ENCODE assay signal across 24 cellular contexts in the genomic region with DNA sequence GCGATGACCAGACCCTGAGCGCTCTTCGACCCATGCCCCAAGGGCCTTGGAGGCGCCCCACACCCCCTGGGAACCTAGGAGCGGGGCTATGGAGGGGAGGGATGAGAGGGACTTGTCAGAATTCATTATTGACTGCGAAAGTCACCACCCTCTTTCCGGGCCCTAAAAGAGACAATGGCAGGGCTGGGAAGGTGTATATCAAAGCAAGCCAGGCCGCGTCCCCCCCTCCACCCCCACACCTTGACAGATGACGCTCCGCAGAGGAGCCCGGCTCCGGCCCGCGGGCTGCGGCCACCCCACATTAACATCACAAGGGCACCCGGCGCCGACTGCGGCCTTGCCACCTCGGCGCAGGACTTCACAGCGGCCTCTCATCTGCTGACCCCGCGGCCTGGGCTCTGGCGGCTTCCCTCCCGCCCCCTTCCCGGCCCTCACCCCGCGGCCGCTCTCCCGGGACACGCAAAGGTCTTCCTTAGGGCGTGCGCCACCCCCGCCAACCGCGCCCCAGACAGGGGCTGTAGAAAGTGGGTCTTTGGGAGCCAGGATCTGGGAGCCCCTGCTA. TPM values are rescaled to one million over a fixed set of nuclear protein-coding genes. Genes with fewer than 3 reads are reported as not detected.
DNase-seq lines count a peak whose midpoint lies in the region; ATAC-seq, FAIRE-seq and TF ChIP-seq lines count a peak whose summit lies in the region.
"Had no signal": no experiment of that assay in that cellular context is flagged by ENCODE, and none has a peak within 500 bp of the region (broad histone marks: within the 10 kb centered on the region; RNA-seq: fewer than 3 reads in every experiment).

No MANE protein-coding gene starts in this region.

- no peaks in the 10 kb centered on the region for H3K79me2 ChIP-seq in HepG2 (ENCODE audit: insufficient read depth, low read length)
- no peaks in the 10 kb centered on the region for H3K79me2 ChIP-seq in neural cell (replicated peaks; ENCODE audit: insufficient read depth, low read length)

- H3K27ac ChIP-seq in HepG2 (ENCODE audit: extremely low read length, insufficient read depth, low read length) (no peak overlapping the region), right lobe of liver (no peak overlapping the region), neural cell (ENCODE audit: low read length) (no peak overlapping the region)
- H3K27ac ChIP-seq: A549, epithelial cell of prostate, gastroesophageal sphincter, tibial artery had no signal

- 67% methylated on average over 23 of the region's 38 CpGs for WGBS in HepG2 (ENCODE audit: low lambda C conversion rate)
- 2% methylated on average over 9 of the region's 38 CpGs for WGBS in right lobe of liver (ENCODE audit: insufficient coverage, low coverage, low lambda C conversion rate, missing lambda C conversion rate)

- H3K9me2 ChIP-seq in neural cell (ENCODE audit: insufficient read depth, low read length): no peaks in the 10 kb centered on the region

- TF ChIP-seq POLR2A in HepG2 (IDR thresholded peaks at IDR 0.05; ENCODE audit: insufficient read depth in 1 of 2, low read depth in 2 of 2, low read length in 2 of 2) (no peak), right lobe of liver (IDR thresholded peaks at IDR 0.05) (no peak)

- no peak for FAIRE-seq in HepG2 (lab: Jason Lieb, UNC)
- FAIRE-seq: A549 had no signal

- ATAC-seq in HepG2: no peak
- no peak for ATAC-seq in right lobe of liver
- ATAC-seq in HG02588 (IDR thresholded peaks at IDR 0.05; ENCODE audit: unreplicated experiment): no peak
- ATAC-seq: A549, gastroesophageal sphincter had no signal

- intact Hi-C loops in HepG2 (cut with micrococcal nuclease; ENCODE audit: unreplicated experiment) (no loop called here), right lobe of liver (cut with DNase I) (loop anchor here in 1 of 2 donors (10.0 kb wide), 2 partner anchors 142 to 602 kb away; no protein-coding TSS in a partner anchor)

- CTCF ChIA-PET in HepG2 (lab: Yijun Ruan, JAX; ENCODE audit: low intra/inter-chr PET ratio, low total read pairs): no interaction called here

- peaks cover 22% of the 10 kb centered on the region for H3K9me3 Mint-ChIP-seq in glutamatergic neuron (ENCODE audit: unreplicated experiment)
- H3K9me3 Mint-ChIP-seq: T-helper 2 cell treated with Interferon-gamma antibody and Interleukin-4, amounts not matched to agents 5 μg/mL and 100 μg/mL, for 36 hours had no signal

- no peaks in the 10 kb centered on the region for H3K36me3 ChIP-seq in HepG2 (replicated peaks in 1 of 2; ENCODE audit: control insufficient read depth in 1 of 2, insufficient read depth in 2 of 2, low read length in 2 of 2)
- H3K36me3 ChIP-seq in right lobe of liver: no peaks in the 10 kb centered on the region
- no peaks in the 10 kb centered on the region for H3K36me3 ChIP-seq in neural cell (ENCODE audit: insufficient read depth, low read length)
- H3K36me3 ChIP-seq: gastroesophageal sphincter, tibial artery had no signal

- H3K4me1 Mint-ChIP-seq in glutamatergic neuron (ENCODE audit: low read depth, unreplicated experiment): peaks cover 10% of the 10 kb centered on the region

- H3K4me1 ChIP-seq in HepG2 (ENCODE audit: insufficient read depth, low read length) (peaks cover 43% of the 10 kb centered on the region), right lobe of liver (peaks cover 0 to 11% (median 0%) of the 10 kb centered on the region in 4 donors)

- H3K27ac Mint-ChIP-seq in glutamatergic neuron (ENCODE audit: unreplicated experiment): no peak overlapping the region
- H3K27ac Mint-ChIP-seq: CD4-positive, alpha-beta memory T cell had no signal

- 0 out of 2 replicates have a peak overlapping the region, but pooled peaks have one; percentile 3 for H3K4me2 ChIP-seq in HepG2 (ENCODE audit: low read depth, low read length)
- H3K4me2 ChIP-seq in neural cell (ENCODE audit: low read length): no peak overlapping the region

- POLR2A ChIA-PET in HepG2 (lab: Yijun Ruan, JAX): no interaction called here

- no peaks in the 10 kb centered on the region for H3K9me3 ChIP-seq in HepG2 (ENCODE audit: low read length)
- no peaks in the 10 kb centered on the region for H3K9me3 ChIP-seq in right lobe of liver
- no peaks in the 10 kb centered on the region for H3K9me3 ChIP-seq in neural cell (ENCODE audit: low read length)
- H3K9me3 ChIP-seq: A549, gastroesophageal sphincter, tibial artery had no signal

- TF ChIP-seq EP300 in HepG2 (IDR thresholded peaks at IDR 0.05; ENCODE audit: low read depth in 2 of 2, low read length in 2 of 2) (no peak), HepG2 (CRISPR knock-in tag; IDR thresholded peaks at IDR 0.05; ENCODE audit: borderline replicate concordance) (no peak), neural cell (conservative IDR thresholded peaks at IDR 0.05; ENCODE audit: poor library complexity, severe bottlenecking) (no peak)

- H2AFZ ChIP-seq in HepG2 (ENCODE audit: low read length) (no peak overlapping the region), neural cell (ENCODE audit: low read depth, low read length) (no peak overlapping the region)

- TF ChIP-seq RAD21 in HepG2 (CRISPR knock-in tag; IDR thresholded peaks at IDR 0.05) (no peak), neural cell (conservative IDR thresholded peaks at IDR 0.05) (no peak)

- no peaks in the 10 kb centered on the region for H3K36me3 Mint-ChIP-seq in glutamatergic neuron (ENCODE audit: unreplicated experiment)
- H3K36me3 Mint-ChIP-seq: CD4-positive, alpha-beta memory T cell had no signal

- DNase-seq in HepG2 (ENCODE audit: low spot score) (no peak), right lobe of liver (no peak), glutamatergic neuron (peak; percentile 38), NCI-H2081 treated with DMSO at 0.1 percent for 48 hours (lab: John Stamatoyannopoulos, UW) (no peak), hypothalamus (lab: John Stamatoyannopoulos, UW) (no peak), NCI-H748 treated with DMSO at 0.1 percent for 48 hours (lab: John Stamatoyannopoulos, UW) (no peak)
- DNase-seq: activated naive CD4-positive, alpha-beta T cell; anterior cingulate cortex; CD4-positive, alpha-beta memory T cell; EL; NCI-H1436 treated with DMSO at 0.1 percent for 48 hours; NCI-H226; Right ventricle myocardium superior; tibial artery had no signal

- H3K4me3 Mint-ChIP-seq in glutamatergic neuron (ENCODE audit: unreplicated experiment): peak overlapping the region; percentile 50
- H3K4me3 Mint-ChIP-seq: T-helper 2 cell treated with Interferon-gamma antibody and Interleukin-4, amounts not matched to agents 5 μg/mL and 100 μg/mL, for 36 hours had no signal

- no peaks in the 10 kb centered on the region for H3F3A ChIP-seq in neural cell (ENCODE audit: insufficient read depth, low read length, poor library complexity, severe bottlenecking)

- in situ Hi-C loops in HepG2 (cut with HindIII; ENCODE audit: extremely low pct_ligation_motif_present, low pct_unique_long_range_greater_than_20kb): loop anchor here (25.0 kb wide), 1 partner anchor 1004 kb away; no protein-coding TSS in a partner anchor

- H3K9ac ChIP-seq in HepG2 (ENCODE audit: insufficient read depth, low read depth, low read length) (no peak overlapping the region), neural cell (ENCODE audit: low read length) (no peak overlapping the region)

- TF ChIP-seq CTCF in HepG2 (CRISPR knock-in tag; IDR thresholded peaks at IDR 0.05): no peak
- no peak for TF ChIP-seq CTCF in right lobe of liver (IDR thresholded peaks at IDR 0.05)
- no peak for TF ChIP-seq CTCF in glutamatergic neuron (IDR thresholded peaks at IDR 0.05; ENCODE audit: partially characterized antibody, unreplicated experiment)
- TF ChIP-seq CTCF in neural cell (IDR thresholded peaks at IDR 0.05; ENCODE audit: poor library complexity, severe bottlenecking): no peak

- no peak overlapping the region for H3K4me3 ChIP-seq in HepG2 (replicated peaks in 1 of 3; ENCODE audit: insufficient read depth in 1 of 3, low read depth in 2 of 3, low read length in 3 of 3)
- H3K4me3 ChIP-seq in right lobe of liver: no peak overlapping the region
- no peak overlapping the region for H3K4me3 ChIP-seq in neural cell (ENCODE audit: low read length)
- H3K4me3 ChIP-seq: gastroesophageal sphincter, lung, tibial artery had no signal

- BruUV-seq in HepG2 (replicated peaks; lab: Mats Ljungman, UMichigan): no TSS peak

- H4K20me1 ChIP-seq in HepG2 (ENCODE audit: insufficient read depth, low read length) (no peaks in the 10 kb centered on the region), neural cell (ENCODE audit: insufficient read depth) (no peaks in the 10 kb centered on the region)

- peaks cover 19 to 65% of the 10 kb centered on the region in 2 experiments for H3K27me3 ChIP-seq in HepG2 (ENCODE audit: control insufficient read depth in 1 of 2, insufficient read depth in 2 of 2, low read length in 2 of 2)
- H3K27me3 ChIP-seq in right lobe of liver: peaks cover 5 to 22% of the 10 kb centered on the region in 2 donors
- peaks cover 100% of the 10 kb centered on the region for H3K27me3 ChIP-seq in neural cell (ENCODE audit: insufficient read depth, low read depth, low read length)

- H3K27me3 Mint-ChIP-seq in glutamatergic neuron (ENCODE audit: unreplicated experiment): peaks cover 46% of the 10 kb centered on the region

RNA-seq across cellular contexts. Expression of a gene that starts 2.4 kb away (rescaled TPM):
- total RNA-seq in HepG2 (2016; rRNA removed; fragmentation: Illumina TruSeq; extraction: Trizol) (0.04 TPM in 1 of 2 replicates, not detected in the other), right lobe of liver (not detected), glutamatergic neuron (ENCODE audit: unreplicated experiment) (1.1 TPM)
- 0.09 TPM in 1 of 2 replicates, not detected in the other for total RNA-seq in HepG2 (2016; cell fraction: cytosol; rRNA removed; fragmentation: Illumina TruSeq; extraction: Trizol; ENCODE audit: low read depth)
- 0.04 TPM in 1 of 2 replicates, not detected in the other for total RNA-seq in HepG2 (2016; cell fraction: insoluble cytoplasmic fraction; rRNA removed; fragmentation: Illumina TruSeq; extraction: Trizol)
- 0.14 and 0.25 TPM in 2 replicates for total RNA-seq in HepG2 (2016; cell fraction: membrane; rRNA removed; fragmentation: Illumina TruSeq; extraction: Trizol)
- not detected in 2 replicates for total RNA-seq in HepG2 (2016; cell fraction: nucleus; rRNA removed; fragmentation: Illumina TruSeq; extraction: Trizol)
- polyA plus RNA-seq in HepG2 (2011; rRNA removed) (not detected in 2 replicates), neural cell (not detected in 2 replicates)
- not detected in 2 replicates for polyA plus RNA-seq in HepG2 (2011; cell fraction: cytosol; rRNA removed)
- polyA plus RNA-seq in HepG2 (2011; cell fraction: nucleus; rRNA removed): 0.27 TPM in 1 of 2 replicates, not detected in the other
- not detected in 2 replicates for polyA plus RNA-seq in HepG2 (2012)
- 0.02 and 0.08 TPM in 2 replicates for polyA plus RNA-seq in HepG2 (2016; cell fraction: cytosol; fragmentation: Illumina TruSeq; extraction: Trizol; ENCODE audit: low read depth)
- polyA plus RNA-seq in HepG2 (2016; cell fraction: insoluble cytoplasmic fraction; fragmentation: Illumina TruSeq; extraction: Trizol; ENCODE audit: low read depth): not detected in 2 replicates
- 0.22 TPM in 1 of 2 replicates, not detected in the other for polyA plus RNA-seq in HepG2 (2016; cell fraction: membrane; fragmentation: Illumina TruSeq; extraction: Trizol; ENCODE audit: low read depth)
- polyA plus RNA-seq in HepG2 (2016; cell fraction: nucleus; fragmentation: Illumina TruSeq; extraction: Trizol; ENCODE audit: insufficient read depth, low read depth): not detected in 2 replicates
- not detected in 2 replicates for polyA minus RNA-seq in HepG2 (2011; rRNA and poly(A)+ RNA removed; ENCODE audit: low replicate concordance)
- polyA minus RNA-seq in HepG2 (2011; cell fraction: cytosol; rRNA and poly(A)+ RNA removed): not detected in 2 replicates
- polyA minus RNA-seq in HepG2 (2011; cell fraction: nucleus; rRNA and poly(A)+ RNA removed): 0.13 TPM in 1 of 2 replicates, not detected in the other
- polyA minus RNA-seq in neural cell: not detected in 2 replicates
- total RNA-seq: CD4-positive, alpha-beta memory T cell; gastroesophageal sphincter; H4; HT1080; Right ventricle myocardium superior; skeletal muscle tissue had no signal
- polyA plus RNA-seq: CD4-positive, alpha-beta memory T cell; lung had no signal

RNA-seq across cellular contexts. Expression of a gene that starts 21.8 kb away (rescaled TPM):
- total RNA-seq in HepG2 (2016; rRNA removed; fragmentation: Illumina TruSeq; extraction: Trizol) (not detected in 2 replicates), right lobe of liver (not detected), glutamatergic neuron (ENCODE audit: unreplicated experiment) (not detected)
- total RNA-seq in HepG2 (2016; cell fraction: cytosol; rRNA removed; fragmentation: Illumina TruSeq; extraction: Trizol; ENCODE audit: low read depth): not detected in 2 replicates
- total RNA-seq in HepG2 (2016; cell fraction: insoluble cytoplasmic fraction; rRNA removed; fragmentation: Illumina TruSeq; extraction: Trizol): not detected in 2 replicates
- not detected in 2 replicates for total RNA-seq in HepG2 (2016; cell fraction: membrane; rRNA removed; fragmentation: Illumina TruSeq; extraction: Trizol)
- not detected in 2 replicates for total RNA-seq in HepG2 (2016; cell fraction: nucleus; rRNA removed; fragmentation: Illumina TruSeq; extraction: Trizol)
- polyA plus RNA-seq in HepG2 (2011; rRNA removed) (not detected in 2 replicates), neural cell (not detected in 2 replicates)
- not detected in 2 replicates for polyA plus RNA-seq in HepG2 (2011; cell fraction: cytosol; rRNA removed)
- polyA plus RNA-seq in HepG2 (2011; cell fraction: nucleus; rRNA removed): not detected in 2 replicates
- polyA plus RNA-seq in HepG2 (2012): not detected in 2 replicates
- not detected in 2 replicates for polyA plus RNA-seq in HepG2 (2016; cell fraction: cytosol; fragmentation: Illumina TruSeq; extraction: Trizol; ENCODE audit: low read depth)
- not detected in 2 replicates for polyA plus RNA-seq in HepG2 (2016; cell fraction: insoluble cytoplasmic fraction; fragmentation: Illumina TruSeq; extraction: Trizol; ENCODE audit: low read depth)
- polyA plus RNA-seq in HepG2 (2016; cell fraction: membrane; fragmentation: Illumina TruSeq; extraction: Trizol; ENCODE audit: low read depth): not detected in 2 replicates
- not detected in 2 replicates for polyA plus RNA-seq in HepG2 (2016; cell fraction: nucleus; fragmentation: Illumina TruSeq; extraction: Trizol; ENCODE audit: insufficient read depth, low read depth)
- polyA minus RNA-seq in HepG2 (2011; rRNA and poly(A)+ RNA removed; ENCODE audit: low replicate concordance): not detected in 2 replicates
- not detected in 2 replicates for polyA minus RNA-seq in HepG2 (2011; cell fraction: cytosol; rRNA and poly(A)+ RNA removed)
- polyA minus RNA-seq in HepG2 (2011; cell fraction: nucleus; rRNA and poly(A)+ RNA removed): not detected in 2 replicates
- not detected in 2 replicates for polyA minus RNA-seq in neural cell
- total RNA-seq: CD4-positive, alpha-beta memory T cell; gastroesophageal sphincter; H4; HT1080; lung; Right ventricle myocardium superior; skeletal muscle tissue had no signal
- polyA plus RNA-seq: A549; CD4-positive, alpha-beta memory T cell; lung had no signal

RNA-seq across cellular contexts. Expression of a gene that starts 46.9 kb away (rescaled TPM):
- total RNA-seq in HepG2 (2016; rRNA removed; fragmentation: Illumina TruSeq; extraction: Trizol): 0.07 TPM in 1 of 2 replicates, not detected in the other
- not detected in 2 replicates for total RNA-seq in HepG2 (2016; cell fraction: cytosol; rRNA removed; fragmentation: Illumina TruSeq; extraction: Trizol; ENCODE audit: low read depth)
- total RNA-seq in HepG2 (2016; cell fraction: insoluble cytoplasmic fraction; rRNA removed; fragmentation: Illumina TruSeq; extraction: Trizol): 0.06 and 0.12 TPM in 2 replicates
- 0.09 and 0.14 TPM in 2 replicates for total RNA-seq in HepG2 (2016; cell fraction: membrane; rRNA removed; fragmentation: Illumina TruSeq; extraction: Trizol)
- not detected in 2 replicates for total RNA-seq in HepG2 (2016; cell fraction: nucleus; rRNA removed; fragmentation: Illumina TruSeq; extraction: Trizol)
- not detected in 2 replicates for polyA plus RNA-seq in HepG2 (2011; rRNA removed)
- 0.03 TPM in 1 of 2 replicates, not detected in the other for polyA plus RNA-seq in HepG2 (2011; cell fraction: cytosol; rRNA removed)
- not detected in 2 replicates for polyA plus RNA-seq in HepG2 (2011; cell fraction: nucleus; rRNA removed)
- polyA plus RNA-seq in HepG2 (2012): 0.12 and 0.30 TPM in 2 replicates
- 0.26 and 0.31 TPM in 2 replicates for polyA plus RNA-seq in HepG2 (2016; cell fraction: cytosol; fragmentation: Illumina TruSeq; extraction: Trizol; ENCODE audit: low read depth)
- polyA plus RNA-seq in HepG2 (2016; cell fraction: insoluble cytoplasmic fraction; fragmentation: Illumina TruSeq; extraction: Trizol; ENCODE audit: low read depth): 0.61 TPM in 2 replicates
- 0.36 and 0.37 TPM in 2 replicates for polyA plus RNA-seq in HepG2 (2016; cell fraction: membrane; fragmentation: Illumina TruSeq; extraction: Trizol; ENCODE audit: low read depth)
- 0.48 and 0.71 TPM in 2 replicates for polyA plus RNA-seq in HepG2 (2016; cell fraction: nucleus; fragmentation: Illumina TruSeq; extraction: Trizol; ENCODE audit: insufficient read depth, low read depth)
- polyA minus RNA-seq in HepG2 (2011; rRNA and poly(A)+ RNA removed; ENCODE audit: low replicate concordance): not detected in 2 replicates
- polyA minus RNA-seq in HepG2 (2011; cell fraction: cytosol; rRNA and poly(A)+ RNA removed): not detected in 2 replicates
- polyA minus RNA-seq in HepG2 (2011; cell fraction: nucleus; rRNA and poly(A)+ RNA removed): 0.12 TPM in 1 of 2 replicates, not detected in the other
- under 1 TPM in 4 of 6 experiments, not detected in 2; 0.06 to 0.66 (median 0.21) TPM for total RNA-seq in right lobe of liver
- total RNA-seq in glutamatergic neuron (ENCODE audit: unreplicated experiment): not detected
- not detected in 2 replicates for polyA plus RNA-seq in neural cell
- not detected in 2 replicates for polyA minus RNA-seq in neural cell
- total RNA-seq: CD4-positive, alpha-beta memory T cell; gastroesophageal sphincter; H4; HT1080; lung; Right ventricle myocardium superior; skeletal muscle tissue had no signal
- polyA plus RNA-seq: CD4-positive, alpha-beta memory T cell; lung had no signal
